ENCODE assay signal across 21 cellular contexts in the genomic region with DNA sequence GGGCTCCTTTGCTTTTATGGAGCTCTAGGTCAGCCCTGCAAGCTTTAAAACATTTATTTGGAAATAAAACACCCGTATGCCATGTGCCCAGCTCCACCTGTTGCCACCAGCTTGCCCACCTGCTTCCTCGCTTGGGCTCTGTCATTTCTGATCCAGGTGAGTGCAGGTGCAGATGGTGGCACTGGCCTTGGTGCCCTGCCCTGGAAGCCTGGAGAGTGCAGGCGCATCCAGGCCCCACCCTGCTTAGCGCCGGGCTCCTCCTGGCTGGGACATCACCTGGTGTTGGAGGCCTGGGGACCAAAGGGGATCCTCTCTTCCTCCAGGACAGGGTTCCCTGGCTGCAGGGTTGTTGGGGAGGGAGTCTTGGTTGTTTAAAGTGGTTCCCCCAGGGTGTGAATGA. TPM values are rescaled to one million over a fixed set of nuclear protein-coding genes. Genes with fewer than 3 reads are reported as not detected.
DNase-seq lines count a peak whose midpoint lies in the region; ATAC-seq, FAIRE-seq and TF ChIP-seq lines count a peak whose summit lies in the region.
"Had no signal": no experiment of that assay in that cellular context is flagged by ENCODE, and none has a peak within 500 bp of the region (broad histone marks: within the 10 kb centered on the region; RNA-seq: fewer than 3 reads in every experiment).

No MANE protein-coding gene starts in this region.

- H3K27ac ChIP-seq in heart right ventricle (peak overlapping the region in 3 of 10 donors; percentile 19 to 77 (median 40)), HEK293 (ENCODE audit: extremely low read depth, low read depth, low read length) (no peak overlapping the region), right cardiac atrium (ENCODE audit: low read length) (no peak overlapping the region), skeletal muscle tissue (ENCODE audit: low read depth, low read length) (peak overlapping the region; percentile 93)

- H3K36me3 ChIP-seq in heart right ventricle (no peaks in the 10 kb centered on the region), HEK293 (ENCODE audit: control insufficient read depth in 2 of 2, insufficient read depth in 1 of 2, low read length in 2 of 2) (no peaks in the 10 kb centered on the region), skeletal muscle tissue (ENCODE audit: control insufficient read depth in 3 of 3, insufficient read depth in 3 of 3, low read length in 3 of 3) (no peaks in the 10 kb centered on the region)
- H3K36me3 ChIP-seq: MG63 had no signal

- POLR2A ChIA-PET in HEK293 (lab: Yijun Ruan, JAX), result no interaction called here

- TF ChIP-seq CTCF in heart right ventricle (IDR thresholded peaks at IDR 0.05) (no peak), HEK293 (tag by site-specific recombination; IDR thresholded peaks at IDR 0.05) (no peak)

- CTCF ChIA-PET in HEK293 (lab: Yijun Ruan, JAX), result no interaction called here

- intact Hi-C loops in Right ventricle myocardium superior (cut with DNase I), result no loop called here
- intact Hi-C loops in heart right ventricle (cut with DNase I), result no loop called here
- intact Hi-C loops in right cardiac atrium (cut with DNase I), result no loop called here

- H3K9me3 ChIP-seq in heart right ventricle (peaks cover 0 to 12% (median 0%) of the 10 kb centered on the region in 11 donors), HEK293 (ENCODE audit: control insufficient read depth, insufficient read depth, low read depth, low read length) (no peaks in the 10 kb centered on the region), right cardiac atrium (ENCODE audit: control insufficient read depth, low read length) (no peaks in the 10 kb centered on the region), skeletal muscle tissue (ENCODE audit: control insufficient read depth in 3 of 3, low read length in 3 of 3) (peaks cover 0 to 2% (median 0%) of the 10 kb centered on the region in 3 donors)
- H3K9me3 ChIP-seq: Caco-2, MG63, SK-N-SH had no signal

- H3K4me1 ChIP-seq in heart right ventricle, result peaks cover 4 to 73% (median 49%) of the 10 kb centered on the region in 9 donors
- peaks cover 6% of the 10 kb centered on the region for H3K4me1 ChIP-seq in HEK293 (ENCODE audit: control insufficient read depth, insufficient read depth, low read length)
- H3K4me1 ChIP-seq in right cardiac atrium (ENCODE audit: control insufficient read depth, insufficient read depth, low read length), result peaks cover 8% of the 10 kb centered on the region
- H3K4me1 ChIP-seq in skeletal muscle tissue (ENCODE audit: control insufficient read depth in 3 of 3, insufficient read depth in 3 of 3, low read length in 3 of 3), result peaks cover 66 to 71% (median 67%) of the 10 kb centered on the region in 3 donors
- H3K4me1 ChIP-seq: Caco-2 had no signal

- ATAC-seq in Right ventricle myocardium superior (ENCODE audit: poor library complexity) (no peak), heart right ventricle (no peak), right cardiac atrium (no peak)

- no peak for FAIRE-seq in GM19239 (lab: Jason Lieb, UNC)

- 92 to 93% methylated on average over 5 of the region's 5 CpGs for WGBS in heart right ventricle, 2 donors
- WGBS in right cardiac atrium, result 96% methylated on average over 5 of the region's 5 CpGs

- H3K4me3 ChIP-seq in heart right ventricle (no peak overlapping the region), HEK293 (ENCODE audit: low read depth, low read length) (no peak overlapping the region), right cardiac atrium (ENCODE audit: low read length) (no peak overlapping the region), skeletal muscle tissue (ENCODE audit: low read length in 3 of 3) (no peak overlapping the region)
- H3K4me3 ChIP-seq: MG63 had no signal

- DNase-seq in Right ventricle myocardium superior, result peak; percentile 17
- DNase-seq in heart right ventricle, result no peak
- DNase-seq in right cardiac atrium, result peak; percentile 2 to 39 (median 32)
- no peak for DNase-seq in GM19239 (ENCODE audit: insufficient read length, low spot score)
- no peak for DNase-seq in SW 1271 (lab: John Stamatoyannopoulos, UW)
- DNase-seq: Caco-2, DMS53, H7, IMR-90, Karpas-422, MG63, NCI-H1092, NCI-H146, NCI-H2081, NCI-H345, NCI-H82, SHP77, SK-N-SH had no signal

- peaks cover 0 to 17% (median 0%) of the 10 kb centered on the region in 7 donors for H3K27me3 ChIP-seq in heart right ventricle
- H3K27me3 ChIP-seq in right cardiac atrium (ENCODE audit: control insufficient read depth, insufficient read depth), result no peaks in the 10 kb centered on the region
- H3K27me3 ChIP-seq in skeletal muscle tissue (ENCODE audit: control insufficient read depth in 3 of 3, insufficient read depth in 3 of 3, low read length in 3 of 3), result no peaks in the 10 kb centered on the region
- H3K27me3 ChIP-seq: MG63 had no signal

- H3K9ac ChIP-seq in skeletal muscle tissue (ENCODE audit: low read depth in 1 of 3, low read length in 3 of 3), result peak overlapping the region in 2 of 3 donors; percentile 35 to 62
- H3K9ac ChIP-seq: SK-N-SH had no signal

TF ChIP-seq in HEK293, 187 proteins besides CTCF, POLR2A, EP300 and RAD21:
- TF ChIP-seq SCRT2 (tag by site-specific recombination; IDR thresholded peaks at IDR 0.05) (peak; percentile 34; the same call in 1 of the 2 replicates), ZNF121 (tag by site-specific recombination; IDR thresholded peaks at IDR 0.05) (no peak), ZNF776 (tag by site-specific recombination; IDR thresholded peaks at IDR 0.05; ENCODE audit: borderline replicate concordance) (no peak)

RNA-seq across cellular contexts. Expression of a gene that starts 35.8 kb away (rescaled TPM):
- total RNA-seq in Right ventricle myocardium superior, result 222 TPM
- total RNA-seq in heart right ventricle, result 100 to 1,000 TPM; 138 to 236 (median 200) TPM
- 100 to 1,000 TPM in 1 of 2 donors, 10 to 100 TPM in 1; 16.6 to 115 TPM for polyA plus RNA-seq in heart right ventricle
- 100 to 1,000 TPM; 217 to 322 (median 278) TPM for total RNA-seq in right cardiac atrium
- 167 TPM for polyA plus RNA-seq in right cardiac atrium
- total RNA-seq in skeletal muscle tissue, result 4.7 TPM
- total RNA-seq: HT1080, IMR-90 had no signal
- polyA plus RNA-seq: IMR-90 had no signal

Comparison
In these comparisons a context has a peak if more than half of its experiments do, and no peak if none do; other contexts are left out.
1. DNase-seq: peak in Right ventricle myocardium superior (single experiment) and right cardiac atrium (3 of 3); none in heart right ventricle (0 of 2), GM19239 (single experiment) and SW 1271 (0 of 2).
2. RNA of a gene that starts 35.8 kb away (total RNA-seq): 217 to 322 TPM in right cardiac atrium, 222 TPM in Right ventricle myocardium superior (single experiment) and 138 to 236 TPM in heart right ventricle; 4.7 TPM in skeletal muscle tissue (single experiment); every median in the first group is over 10 times any median in the second.